In genomic region chr17:48961516-48962233, GRCh38 we compare ENCODE assay signal across 14 cellular contexts. TPM values are rescaled to one million over a fixed set of nuclear protein-coding genes. Genes with fewer than 3 reads are reported as not detected.
DNase-seq lines count a peak whose midpoint lies in the region; ATAC-seq, FAIRE-seq and TF ChIP-seq lines count a peak whose summit lies in the region.
"Had no signal": no experiment of that assay in that cellular context is flagged by ENCODE, and none has a peak within 500 bp of the region (broad histone marks: within the 10 kb centered on the region; RNA-seq: fewer than 3 reads in every experiment).

No MANE protein-coding gene starts in this region.

- H3K27ac Mint-ChIP-seq in HFFc6, result peak overlapping the region; percentile 89
- no peak overlapping the region for H3K27ac Mint-ChIP-seq in WTC11
- H3K27ac Mint-ChIP-seq: stimulated activated memory B cell treated with anti-CD40 and anti-IgM and Interleukin-4, amounts not matched to agents 10 μg/mL and 1 μg/mL and 100 μg/mL, for 72 hours had no signal

- peaks cover 3% of the 10 kb centered on the region for H3K27me3 ChIP-seq in iPS-18a (ENCODE audit: control insufficient read depth, insufficient read depth, low read length)
- peaks cover 44% of the 10 kb centered on the region for H3K27me3 ChIP-seq in upper lobe of right lung

- H3K4me1 ChIP-seq in A549 (peaks cover 53% of the 10 kb centered on the region), iPS-18a (ENCODE audit: control insufficient read depth, low read depth, low read length) (peaks cover 16% of the 10 kb centered on the region), upper lobe of right lung (no peaks in the 10 kb centered on the region)
- H3K4me1 ChIP-seq: spleen had no signal

- no peaks in the 10 kb centered on the region for H3K9me3 ChIP-seq in A549
- no peaks in the 10 kb centered on the region for H3K9me3 ChIP-seq in iPS-18a (ENCODE audit: control insufficient read depth, low read depth, low read length)
- H3K9me3 ChIP-seq in upper lobe of right lung, result no peaks in the 10 kb centered on the region
- H3K9me3 ChIP-seq: spleen had no signal

- peak overlapping the region; percentile 93 for H3K4me2 ChIP-seq in A549

- H3K4me3 ChIP-seq in A549 (peak overlapping the region; percentile 30), iPS-18a (ENCODE audit: low read length) (peak overlapping the region; percentile 6), upper lobe of right lung (no peak overlapping the region)
- H3K4me3 ChIP-seq: spleen had no signal

- peak overlapping the region; percentile 82 for H3K4me3 Mint-ChIP-seq in HFFc6
- peak overlapping the region; percentile 53 for H3K4me3 Mint-ChIP-seq in WTC11
- H3K4me3 Mint-ChIP-seq: stimulated activated memory B cell treated with anti-CD40 and anti-IgM and Interleukin-4, amounts not matched to agents 10 μg/mL and 1 μg/mL and 100 μg/mL, for 72 hours had no signal

- peak overlapping the region; percentile 94 to 97 for H3K27ac ChIP-seq in A549
- H3K27ac ChIP-seq in iPS-18a (ENCODE audit: low read length), result no peak overlapping the region
- H3K27ac ChIP-seq in upper lobe of right lung, result no peak overlapping the region
- no peak overlapping the region for H3K27ac ChIP-seq in caudate nucleus (ENCODE audit: low read depth, low read length)
- H3K27ac ChIP-seq: spleen had no signal

- CTCF ChIA-PET in A549 (lab: Yijun Ruan, JAX), result interaction anchor here (0.6 to 5.6 kb wide), 20 partner anchors 7 to 266 kb away, joined by 3 to 68 read pairs (median 4); partner anchors contain the start of gene IGF2BP1
- CTCF ChIA-PET in WTC11 (lab: Charles Lee), result interaction anchor here (0.5 to 4.3 kb wide), 9 partner anchors 9 to 93 kb away, joined by 3 to 47 read pairs (median 6); partner anchors contain the start of gene UBE2Z

- no peaks in the 10 kb centered on the region for H3K9me3 Mint-ChIP-seq in HFFc6
- no peaks in the 10 kb centered on the region for H3K9me3 Mint-ChIP-seq in WTC11
- H3K9me3 Mint-ChIP-seq: stimulated activated memory B cell treated with anti-CD40 and anti-IgM and Interleukin-4, amounts not matched to agents 10 μg/mL and 1 μg/mL and 100 μg/mL, for 72 hours had no signal

- peak; percentile 83 to 86 for DNase-seq in A549 (ENCODE audit: low read depth in 1 of 2, low spot score in 1 of 2)
- peak; percentile 65 for DNase-seq in HFFc6
- DNase-seq in WTC11 (ENCODE audit: low spot score), result peak; percentile 45
- DNase-seq in upper lobe of right lung, result no peak
- DNase-seq in activated CD4-positive, alpha-beta T cell treated with anti-CD3 and anti-CD28 coated beads, Interleukin-2, amount 50 U/mL, for 48 hours, result no peak
- DNase-seq in DMS79 (lab: John Stamatoyannopoulos, UW), result no peak
- DNase-seq in caudate nucleus (lab: John Stamatoyannopoulos, UW), result no peak
- DNase-seq: activated naive CD4-positive, alpha-beta T cell treated with Interleukin-2 at 50 U/mL for 16 hours; AML-193; spleen had no signal

- WGBS in A549 (ENCODE audit: missing lambda C conversion rate), result 5% methylated on average over 10 of the region's 10 CpGs

- peak in 1 of 2 experiments; percentile 15; a peak in 2 of 5 replicates for TF ChIP-seq RAD21 in A549 (conservative IDR thresholded peaks at IDR 0.05 in 1 of 2, IDR thresholded peaks at IDR 0.05 in 1 of 2)

- H3K36me3 ChIP-seq in iPS-18a (ENCODE audit: control insufficient read depth, low read depth, low read length), result no peaks in the 10 kb centered on the region
- H3K36me3 ChIP-seq in upper lobe of right lung, result no peaks in the 10 kb centered on the region
- H3K36me3 ChIP-seq: spleen had no signal

- intact Hi-C loops in upper lobe of right lung (cut with DNase I), result no loop called here

- H3K36me3 Mint-ChIP-seq in HFFc6 (ENCODE audit: low read depth) (no peaks in the 10 kb centered on the region), WTC11 (no peaks in the 10 kb centered on the region)
- H3K36me3 Mint-ChIP-seq: stimulated activated memory B cell treated with anti-CD40 and anti-IgM and Interleukin-4, amounts not matched to agents 10 μg/mL and 1 μg/mL and 100 μg/mL, for 72 hours had no signal

- no peak; the same call in none of the 2 replicates for TF ChIP-seq POLR2A in A549 (IDR thresholded peaks at IDR 0.05; ENCODE audit: low read length)

- POLR2A ChIA-PET in A549 (lab: Yijun Ruan, JAX), result interaction anchor here (0.6 to 5.3 kb wide), 15 partner anchors 9 to 358 kb away, joined by 3 to 156 read pairs (median 4); partner anchors contain the start of genes ATP5MC1, IGF2BP1 and SNF8
- POLR2A ChIA-PET in WTC11 (lab: Charles Lee), result interaction anchor here (0.6 to 2.9 kb wide), 7 partner anchors 32 to 148 kb away, joined by 4 to 17 read pairs (median 4); partner anchors contain the start of genes ATP5MC1 and IGF2BP1

- TF ChIP-seq CTCF in A549 (IDR thresholded peaks at IDR 0.05), result no peak
- TF ChIP-seq CTCF in HFFc6 (IDR thresholded peaks at IDR 0.05), result no peak
- TF ChIP-seq CTCF in WTC11 (IDR thresholded peaks at IDR 0.05), result no peak
- no peak for TF ChIP-seq CTCF in upper lobe of right lung (IDR thresholded peaks at IDR 0.05)

- H3K4me1 Mint-ChIP-seq in HFFc6 (ENCODE audit: low read depth), result peaks cover 29% of the 10 kb centered on the region
- H3K4me1 Mint-ChIP-seq in WTC11, result peaks cover 29% of the 10 kb centered on the region
- H3K4me1 Mint-ChIP-seq: stimulated activated memory B cell treated with anti-CD40 and anti-IgM and Interleukin-4, amounts not matched to agents 10 μg/mL and 1 μg/mL and 100 μg/mL, for 72 hours had no signal

- H3K9ac ChIP-seq in iPS-18a (ENCODE audit: low read length), result no peak overlapping the region

- no peak for FAIRE-seq in A549 (lab: Jason Lieb, UNC)

- ATAC-seq in A549 (peak; percentile 91 to 94), WTC11 (peak; percentile 90), upper lobe of right lung (no peak)
- ATAC-seq: stimulated activated memory B cell treated with anti-CD40 and anti-IgM and Interleukin-4, amounts not matched to agents 10 μg/mL and 1 μg/mL and 100 μg/mL, for 72 hours had no signal

- no peak for TF ChIP-seq EP300 in A549 (IDR thresholded peaks at IDR 0.05)

- H3K27me3 Mint-ChIP-seq in HFFc6 (ENCODE audit: insufficient read depth) (no peaks in the 10 kb centered on the region; the same call in 1 of the 2 replicates), WTC11 (ENCODE audit: low read depth) (no peaks in the 10 kb centered on the region; the same call in 1 of the 2 replicates)

TF ChIP-seq in A549, 52 proteins besides CTCF, POLR2A, EP300 and RAD21 (continues in another document):
- no peak; the same call in 2 of the 3 replicates for TF ChIP-seq SMC3 (IDR thresholded peaks at IDR 0.05)
- peak; percentile 49 for TF ChIP-seq FOSL2 (IDR thresholded peaks at IDR 0.05)
- TF ChIP-seq FOSL2 (CRISPR knock-in tag; IDR thresholded peaks at IDR 0.05), result peak; percentile 84
- peak; percentile 42 for TF ChIP-seq CHD2 (IDR thresholded peaks at IDR 0.05; ENCODE audit: low read length, partially characterized antibody)
- TF ChIP-seq HDAC2 (IDR thresholded peaks at IDR 0.05), result no peak
- TF ChIP-seq POLR2AphosphoS2 (conservative IDR thresholded peaks at IDR 0.05; ENCODE audit: low read length), result no peak

TF ChIP-seq in WTC11, 78 proteins besides CTCF, POLR2A, EP300 and RAD21 (continues in another document):
- TF ChIP-seq ZNF121 (CRISPR knock-in tag; IDR thresholded peaks at IDR 0.05) (peak; percentile 98), ZNF671 (CRISPR knock-in tag; IDR thresholded peaks at IDR 0.05) (no peak), E2F5 (CRISPR knock-in tag; IDR thresholded peaks at IDR 0.05) (no peak)

RNA-seq across cellular contexts. Expression of gene GIP, which starts 6.7 kb away (rescaled TPM):
- 6.1 and 6.3 TPM in 2 replicates for polyA plus RNA-seq in A549 (2011; rRNA removed)
- 2.6 TPM in 2 replicates for polyA plus RNA-seq in A549 (2012; cell fraction: cytosol; rRNA removed)
- 0.31 and 0.61 TPM in 2 replicates for polyA plus RNA-seq in A549 (2012; cell fraction: nucleus; rRNA removed)
- 3.5 to 5.2 TPM (median 5.2 TPM) in 3 replicates for polyA plus RNA-seq in A549 (2017; fragmentation: RNase III; extraction: RNeasy Plus Mini Kit Qiagen cat#74134 plus additional on column Dnase treatment)
- 3.6 and 6.1 TPM in 2 replicates for polyA minus RNA-seq in A549 (2011; rRNA and poly(A)+ RNA removed)
- total RNA-seq in HFFc6 (2021; fragmentation: NEBNext Ultra II Directional; extraction: Animal tissue kit (Norgen Biotek cat#: 25700)), result under 1 TPM in 4 of 6 experiments, not detected in 2; 0.31 to 0.60 (median 0.35) TPM
- total RNA-seq in WTC11 (2021), result 0.39 TPM in 1 of 3 replicates, not detected in the others
- not detected for total RNA-seq in upper lobe of right lung
- total RNA-seq: epithelial cell of proximal tubule, mononuclear cell, spleen had no signal
- polyA plus RNA-seq: spleen had no signal

RNA-seq across cellular contexts. Expression of gene SNF8, which starts 17.0 kb away (rescaled TPM):
- 187 and 209 TPM in 2 replicates for polyA plus RNA-seq in A549 (2011; rRNA removed)
- polyA plus RNA-seq in A549 (2012; cell fraction: cytosol; rRNA removed), result 368 and 375 TPM in 2 replicates
- polyA plus RNA-seq in A549 (2012; cell fraction: nucleus; rRNA removed), result 159 and 183 TPM in 2 replicates
- polyA plus RNA-seq in A549 (2017; fragmentation: RNase III; extraction: RNeasy Plus Mini Kit Qiagen cat#74134 plus additional on column Dnase treatment), result 298 to 323 TPM (median 320 TPM) in 3 replicates
- 162 TPM in 2 replicates for polyA minus RNA-seq in A549 (2011; rRNA and poly(A)+ RNA removed)
- total RNA-seq in HFFc6 (2021; fragmentation: NEBNext Ultra II Directional; extraction: Animal tissue kit (Norgen Biotek cat#: 25700)), result 100 to 1,000 TPM; 131 to 176 (median 157) TPM
- total RNA-seq in WTC11 (2021), result 116 to 136 TPM (median 127 TPM) in 3 replicates
- 78.0 TPM for total RNA-seq in upper lobe of right lung

RNA-seq across cellular contexts. Expression of gene IGF2BP1, which starts 35.5 kb away (rescaled TPM):
- 26.2 and 30.1 TPM in 2 replicates for polyA plus RNA-seq in A549 (2011; rRNA removed)
- polyA plus RNA-seq in A549 (2012; cell fraction: cytosol; rRNA removed), result 31.0 and 37.6 TPM in 2 replicates
- 47.7 and 67.8 TPM in 2 replicates for polyA plus RNA-seq in A549 (2012; cell fraction: nucleus; rRNA removed)
- 38.0 to 42.3 TPM (median 40.3 TPM) in 3 replicates for polyA plus RNA-seq in A549 (2017; fragmentation: RNase III; extraction: RNeasy Plus Mini Kit Qiagen cat#74134 plus additional on column Dnase treatment)
- polyA minus RNA-seq in A549 (2011; rRNA and poly(A)+ RNA removed), result 56.3 and 83.5 TPM in 2 replicates
- 10 to 100 TPM; 26.5 to 65.4 (median 60.0) TPM for total RNA-seq in HFFc6 (2021; fragmentation: NEBNext Ultra II Directional; extraction: Animal tissue kit (Norgen Biotek cat#: 25700))
- total RNA-seq in WTC11 (2021), result 392 to 434 TPM (median 423 TPM) in 3 replicates
- not detected for total RNA-seq in upper lobe of right lung
- total RNA-seq: spleen had no signal

RNA-seq across cellular contexts. Expression of gene UBE2Z, which starts 53.5 kb away (rescaled TPM):
- polyA plus RNA-seq in A549 (2011; rRNA removed), result 174 and 196 TPM in 2 replicates
- 108 and 127 TPM in 2 replicates for polyA plus RNA-seq in A549 (2012; cell fraction: cytosol; rRNA removed)
- polyA plus RNA-seq in A549 (2012; cell fraction: nucleus; rRNA removed), result 71.6 and 111 TPM in 2 replicates
- polyA plus RNA-seq in A549 (2017; fragmentation: RNase III; extraction: RNeasy Plus Mini Kit Qiagen cat#74134 plus additional on column Dnase treatment), result 104 to 114 TPM (median 109 TPM) in 3 replicates
- polyA minus RNA-seq in A549 (2011; rRNA and poly(A)+ RNA removed), result 155 and 161 TPM in 2 replicates
- 100 to 1,000 TPM; 117 to 135 (median 125) TPM for total RNA-seq in HFFc6 (2021; fragmentation: NEBNext Ultra II Directional; extraction: Animal tissue kit (Norgen Biotek cat#: 25700))
- 65.1 to 69.7 TPM (median 68.4 TPM) in 3 replicates for total RNA-seq in WTC11 (2021)
- 61.3 TPM for total RNA-seq in upper lobe of right lung

Comparison
In these comparisons a context has a peak if more than half of its experiments do, and no peak if none do; other contexts are left out.
1. DNase-seq: peak in A549 (2 of 2), HFFc6 (single experiment) and WTC11 (single experiment); none in upper lobe of right lung (single experiment), activated CD4-positive, alpha-beta T cell treated with anti-CD3 and anti-CD28 coated beads, Interleukin-2, amount 50 U/mL, for 48 hours (0 of 2), DMS79 (single experiment) and caudate nucleus (0 of 61).
2. H3K27ac ChIP-seq: peak in A549 (2 of 2); none in iPS-18a (single experiment), upper lobe of right lung (single experiment) and caudate nucleus (single experiment).
3. RNA of gene IGF2BP1, which starts 35.5 kb away (total RNA-seq): 392 to 434 TPM in WTC11 and 26.5 to 65.4 TPM in HFFc6; not detected in upper lobe of right lung (single experiment); every median in the first group is over 10 times any median in the second.
4. Of the 8 proteins assayed by ChIP-seq in both WTC11 and A549: peak only in WTC11: none; only in A549: MAX; in both: none; in neither: 6; mixed calls (peak in some experiments, not most) for 1.